In genomic region chr10:35234073-35234472, GRCh38 we compare ENCODE assay signal across 29 cellular contexts.
"Had no signal": no experiment of that assay in that cellular context is flagged by ENCODE, and none has a peak within 500 bp of the region (broad histone marks: within the 10 kb centered on the region; RNA-seq: fewer than 3 reads in every experiment).

No MANE protein-coding gene starts in this region.

- H3K4me1 ChIP-seq: adrenal gland, ascending aorta, body of pancreas, breast epithelium had no signal

- H3K36me3 ChIP-seq: adrenal gland, ascending aorta, brain microvascular endothelial cell, breast epithelium, cardiac muscle cell had no signal

- DNase-seq: activated effector memory CD4-positive, alpha-beta T cell treated with anti-CD3 and anti-CD28 coated beads, Interleukin-2, amount 50 U/mL, for 16 hours; activated effector memory CD4-positive, alpha-beta T cell treated with Interleukin-2 at 50 U/mL for 16 hours; activated gamma-delta T cell; activated gamma-delta T cell treated with Interleukin-2 at 50 U/mL for 16 hours; activated naive CD4-positive, alpha-beta T cell; activated naive CD4-positive, alpha-beta T cell treated with anti-CD3 and anti-CD28 coated beads for 36 hours; activated naive CD4-positive, alpha-beta T cell treated with anti-CD3 and anti-CD28 coated beads, Interleukin-2, amount 10 ng/mL, durations not matched to agents 7 days and 5 days; activated naive CD4-positive, alpha-beta T cell treated with anti-CD3 and anti-CD28 coated beads, Interleukin-2, amount 50 U/mL, for 16 hours; activated naive CD4-positive, alpha-beta T cell treated with Interleukin-2 at 50 U/mL for 16 hours; activated naive CD8-positive, alpha-beta T cell treated with anti-CD3 and anti-CD28 coated beads for 36 hours; activated naive CD8-positive, alpha-beta T cell treated with anti-CD3 and anti-CD28 coated beads, Interleukin-2, amount 10 ng/mL, durations not matched to agents 7 days and 5 days; activated naive CD8-positive, alpha-beta T cell treated with anti-CD3 and anti-CD28 coated beads, Interleukin-2, amount 50 U/mL, for 24 hours; activated T-cell treated with anti-CD3 and anti-CD28 coated beads, Interleukin-2, amount 50 U/mL, for 24 hours; activated T-cell treated with anti-CD3 and anti-CD28 coated beads, Interleukin-2, amount 50 U/mL, for 4 hours; activated T-cell treated with anti-CD3 and anti-CD28 coated beads, Interleukin-2, amount 50 U/mL, for 48 hours; activated T-cell treated with anti-CD3 and anti-CD28 coated beads, Interleukin-2, amount 50 U/mL, for 72 hours; adrenal gland; amniotic stem cell; amygdala; anterior cingulate cortex; aorta; body of pancreas; brain microvascular endothelial cell; caudate nucleus; central memory CD4-positive, alpha-beta T cell; cerebellar nuclear complex had no signal

- H3K27ac ChIP-seq: adrenal gland, ascending aorta, body of pancreas, brain microvascular endothelial cell, breast epithelium, cardiac muscle cell had no signal

- H3K4me3 ChIP-seq: adrenal gland, ascending aorta, body of pancreas, breast epithelium, cardiac muscle cell had no signal

- H3K9me3 ChIP-seq: adrenal gland, ascending aorta, body of pancreas, breast epithelium had no signal
